23 cellular contexts compared by ENCODE assay signal in genomic region chrX:335758-336155, GRCh38. TPM values are rescaled to one million over a fixed set of nuclear protein-coding genes. Genes with fewer than 3 reads are reported as not detected.
A peak's percentile ranks its signal among the peaks of the same experiment; 100 is the strongest.
DNase-seq lines count a peak whose midpoint lies in the region; ATAC-seq, FAIRE-seq and TF ChIP-seq lines count a peak whose summit lies in the region.
"Had no signal": no experiment of that assay in that cellular context is flagged by ENCODE, and none has a peak within 500 bp of the region (broad histone marks: within the 10 kb centered on the region; RNA-seq: fewer than 3 reads in every experiment).

No MANE protein-coding gene starts in this region.

- FAIRE-seq in kidney (lab: Jason Lieb, UNC) = no peak
- FAIRE-seq: A549, D721Med, G401.6, GM12892, HepG2, HTR-8/SVneo had no signal

- peaks cover 20 to 47% (median 34%) of the 10 kb centered on the region in 7 donors for H3K9me3 Mint-ChIP-seq in CD14-positive monocyte
- H3K9me3 Mint-ChIP-seq in GM23338 = peaks cover 30% of the 10 kb centered on the region
- no peaks in the 10 kb centered on the region for H3K9me3 Mint-ChIP-seq in activated T-helper 17 cell treated with anti-CD3 and anti-CD28 coated beads, Interleukin-2, amount 50 U/mL, for 72 hours

- H3K27me3 ChIP-seq in GM23338 (ENCODE audit: insufficient read depth) = 0 out of 2 replicates have a peak, but pooled peaks cover 1% of the 10 kb centered on the region
- H3K27me3 ChIP-seq in tibial nerve = peaks cover 0 to 16% of the 10 kb centered on the region in 2 donors
- H3K27me3 ChIP-seq: BE2C had no signal

- H4K20me1 ChIP-seq in GM23338 (replicated peaks; ENCODE audit: insufficient read depth) = no peaks in the 10 kb centered on the region

- DNase-seq in CD14-positive monocyte (ENCODE audit: low spot score) (peak; percentile 19), GM23338 (ENCODE audit: low spot score) (no peak), kidney (peak; percentile 40), sciatic nerve (ENCODE audit: low spot score) (peak; percentile 31), tibial nerve (ENCODE audit: low spot score in 2 of 2) (no peak)
- DNase-seq: BE2C; CD8-positive, alpha-beta T cell; COR-L47; DMS153; DMS79 treated with DMSO at 0.1 percent for 48 hours; EL; GOT3; H9 had no signal

- H3K9ac ChIP-seq in kidney (ENCODE audit: low read length in 2 of 2) = no peak overlapping the region

- H2AFZ ChIP-seq in GM23338 = no peak overlapping the region

- no peaks in the 10 kb centered on the region for H3K4me1 ChIP-seq in GM23338 (ENCODE audit: insufficient read depth)
- H3K4me1 ChIP-seq in kidney (ENCODE audit: control insufficient read depth in 1 of 2, insufficient read depth in 1 of 2, low read depth in 1 of 2, low read length in 2 of 2) = peaks cover 0 to 5% of the 10 kb centered on the region in 2 donors
- peaks cover 0 to 13% (median 8%) of the 10 kb centered on the region in 4 donors for H3K4me1 ChIP-seq in tibial nerve
- H3K4me1 ChIP-seq: BE2C had no signal

- no peaks in the 10 kb centered on the region for H3K9me2 ChIP-seq in GM23338 (ENCODE audit: insufficient read depth)

- 0 out of 2 replicates have a peak, but pooled peaks cover 2% of the 10 kb centered on the region for H3K79me2 ChIP-seq in GM23338 (replicated peaks; ENCODE audit: insufficient read depth)

- TF ChIP-seq POLR2A in tibial nerve (IDR thresholded peaks at IDR 0.05) = no peak

- H3K4me3 Mint-ChIP-seq in CD14-positive monocyte (no peak overlapping the region), GM23338 (no peak overlapping the region)
- H3K4me3 Mint-ChIP-seq in activated T-helper 17 cell treated with anti-CD3 and anti-CD28 coated beads, Interleukin-2, amount 50 U/mL, for 72 hours = no peak overlapping the region
- H3K4me3 Mint-ChIP-seq: CD8-positive, alpha-beta T cell; H9 had no signal

- 94 to 96% methylated on average over 17 of the region's 17 CpGs for WGBS in tibial nerve, 2 donors

- H3K4me3 ChIP-seq in GM23338 (no peak overlapping the region), kidney (ENCODE audit: low read length in 2 of 2) (no peak overlapping the region), tibial nerve (no peak overlapping the region)
- H3K4me3 ChIP-seq: A549 had no signal

- no peak for TF ChIP-seq CTCF in CD14-positive monocyte (IDR thresholded peaks at IDR 0.05)
- TF ChIP-seq CTCF in GM23338 (conservative IDR thresholded peaks at IDR 0.05; ENCODE audit: low read depth in 2 of 2) = no peak
- TF ChIP-seq CTCF in kidney (IDR thresholded peaks at IDR 0.05; ENCODE audit: borderline replicate concordance, extremely low read depth, insufficient read depth) = no peak
- no peak for TF ChIP-seq CTCF in tibial nerve (IDR thresholded peaks at IDR 0.05)

- no peak for TF ChIP-seq EP300 in tibial nerve (IDR thresholded peaks at IDR 0.05)

- intact Hi-C loops in CD14-positive monocyte (cut with micrococcal nuclease) (no loop called here), kidney (cut with DNase I) (no loop called here), sciatic nerve (cut with DNase I) (no loop called here)

- no peak overlapping the region for H3K27ac Mint-ChIP-seq in CD14-positive monocyte
- H3K27ac Mint-ChIP-seq in GM23338 = peak overlapping the region; percentile 47; the same call in 1 of the 2 replicates
- no peak overlapping the region for H3K27ac Mint-ChIP-seq in activated T-helper 17 cell treated with anti-CD3 and anti-CD28 coated beads, Interleukin-2, amount 50 U/mL, for 72 hours
- H3K27ac Mint-ChIP-seq: CD8-positive, alpha-beta T cell had no signal

- peaks cover 8 to 20% (median 17%) of the 10 kb centered on the region in 3 donors for H3K27me3 Mint-ChIP-seq in CD14-positive monocyte (ENCODE audit: low read depth in 3 of 3)
- peaks cover 19% of the 10 kb centered on the region for H3K27me3 Mint-ChIP-seq in GM23338 (ENCODE audit: insufficient read depth, low read depth, poor library complexity)
- H3K27me3 Mint-ChIP-seq in activated T-helper 17 cell treated with anti-CD3 and anti-CD28 coated beads, Interleukin-2, amount 50 U/mL, for 72 hours = no peaks in the 10 kb centered on the region

- H3K36me3 ChIP-seq in GM23338 (ENCODE audit: insufficient read depth) (no peaks in the 10 kb centered on the region), kidney (ENCODE audit: control insufficient read depth in 1 of 2, insufficient read depth in 2 of 2, low read length in 2 of 2) (no peaks in the 10 kb centered on the region), tibial nerve (peaks cover 0 to 72% (median 0%) of the 10 kb centered on the region in 3 donors)
- H3K36me3 ChIP-seq: BE2C had no signal

- H3K36me3 Mint-ChIP-seq in CD14-positive monocyte (peaks cover 30 to 57% of the 10 kb centered on the region in 2 donors), GM23338 (ENCODE audit: low read depth) (peaks cover 42% of the 10 kb centered on the region)
- H3K36me3 Mint-ChIP-seq in activated T-helper 17 cell treated with anti-CD3 and anti-CD28 coated beads, Interleukin-2, amount 50 U/mL, for 72 hours (ENCODE audit: low read depth) = peaks cover 7% of the 10 kb centered on the region

- H3K4me1 Mint-ChIP-seq in CD14-positive monocyte (no peaks in the 10 kb centered on the region), GM23338 (peaks cover 3% of the 10 kb centered on the region; the same call in 1 of the 3 replicates)
- H3K4me1 Mint-ChIP-seq in activated T-helper 17 cell treated with anti-CD3 and anti-CD28 coated beads, Interleukin-2, amount 50 U/mL, for 72 hours = peaks cover 6% of the 10 kb centered on the region

- no peak overlapping the region for H3K4me2 ChIP-seq in GM23338
- H3K4me2 ChIP-seq: A549 had no signal

- H3F3A ChIP-seq in GM23338 (replicated peaks; ENCODE audit: low read depth) = no peaks in the 10 kb centered on the region

- ATAC-seq in GM23338 (no peak), sciatic nerve (no peak), HG03342 (IDR thresholded peaks at IDR 0.05; ENCODE audit: unreplicated experiment) (no peak), HG02840 (IDR thresholded peaks at IDR 0.05; ENCODE audit: low FRiP score, unreplicated experiment) (no peak)
- ATAC-seq in activated T-helper 17 cell treated with anti-CD3 and anti-CD28 coated beads, Interleukin-2, amount 50 U/mL, for 72 hours (replicated peaks) = no peak
- ATAC-seq: A549; CD8-positive, alpha-beta T cell; HepG2 had no signal

- H3K9me3 ChIP-seq in kidney (ENCODE audit: control insufficient read depth in 1 of 2, low read length in 2 of 2) (no peaks in the 10 kb centered on the region), tibial nerve (no peaks in the 10 kb centered on the region)
- H3K9me3 ChIP-seq: A549, BE2C had no signal

- H3K27ac ChIP-seq in GM23338 (ENCODE audit: low read depth) = no peak overlapping the region
- no peak overlapping the region for H3K27ac ChIP-seq in kidney (ENCODE audit: low read depth in 2 of 2, low read length in 2 of 2)
- H3K27ac ChIP-seq in tibial nerve = no peak overlapping the region
- H3K27ac ChIP-seq: C4-2B had no signal

TF ChIP-seq in GM23338, 12 proteins besides CTCF, POLR2A, EP300 and RAD21 (continues in another document):
- no peak for TF ChIP-seq ETS1 (IDR thresholded peaks at IDR 0.05)
- no peak for TF ChIP-seq EZH2 (IDR thresholded peaks at IDR 0.05; ENCODE audit: low read depth, unreplicated experiment)

RNA-seq across cellular contexts. Expression of gene GTPBP6, which starts 17.2 kb away (rescaled TPM):
- polyA plus RNA-seq in CD14-positive monocyte (10 to 100 TPM; 17.2 to 27.0 TPM), GM23338 (2016; fragmentation: Nextera tagmentation; extraction: Ambion mirVana) (41.4 and 43.6 TPM in 2 replicates), kidney (ENCODE audit: insufficient read depth, low read depth, low replicate concordance) (61.9 TPM)
- 57.4 and 66.8 TPM in 2 replicates for total RNA-seq in GM23338 (2014; rRNA removed; shearing (Covaris generic))
- total RNA-seq in kidney (50.1 TPM), sciatic nerve (43.1 TPM), tibial nerve (10 to 100 TPM; 39.3 to 84.1 (median 56.3) TPM)
- 10 to 100 TPM; 48.2 to 61.2 TPM for total RNA-seq in activated T-helper 17 cell treated with anti-CD3 and anti-CD28 coated beads, Interleukin-2, amount 50 U/mL, for 72 hours

RNA-seq across cellular contexts. Expression of gene PPP2R3B, which starts 51.0 kb away (rescaled TPM):
- polyA plus RNA-seq in CD14-positive monocyte = 1 to 10 TPM; 2.1 to 2.3 TPM
- 71.6 and 104 TPM in 2 replicates for total RNA-seq in GM23338 (2014; rRNA removed; shearing (Covaris generic))
- polyA plus RNA-seq in GM23338 (2016; fragmentation: Nextera tagmentation; extraction: Ambion mirVana) = 50.1 and 54.8 TPM in 2 replicates
- total RNA-seq in kidney = 14.4 TPM
- polyA plus RNA-seq in kidney (ENCODE audit: insufficient read depth, low read depth, low replicate concordance) = 14.1 TPM
- 35.4 TPM for total RNA-seq in sciatic nerve
- 10 to 100 TPM; 20.4 to 59.4 (median 32.7) TPM for total RNA-seq in tibial nerve
- 10 to 100 TPM; 19.3 to 22.6 TPM for total RNA-seq in activated T-helper 17 cell treated with anti-CD3 and anti-CD28 coated beads, Interleukin-2, amount 50 U/mL, for 72 hours

RNA-seq across cellular contexts. Expression of gene PLCXD1, which starts 54.6 kb away (rescaled TPM):
- polyA plus RNA-seq in CD14-positive monocyte (1 to 10 TPM; 2.9 to 6.7 TPM), GM23338 (2016; fragmentation: Nextera tagmentation; extraction: Ambion mirVana) (48.7 and 50.9 TPM in 2 replicates), kidney (ENCODE audit: insufficient read depth, low read depth, low replicate concordance) (4.9 TPM)
- 95.9 and 112 TPM in 2 replicates for total RNA-seq in GM23338 (2014; rRNA removed; shearing (Covaris generic))
- total RNA-seq in kidney (11.0 TPM), sciatic nerve (11.0 TPM), tibial nerve (10 to 100 TPM in 2 of 4 donors, 1 to 10 TPM in 2; 5.7 to 18.8 (median 9.2) TPM)
- 10 to 100 TPM; 53.0 to 96.2 TPM for total RNA-seq in activated T-helper 17 cell treated with anti-CD3 and anti-CD28 coated beads, Interleukin-2, amount 50 U/mL, for 72 hours

Comparison
In these comparisons a context has a peak if more than half of its experiments do, and no peak if none do; other contexts are left out.
1. DNase-seq: peak in CD14-positive monocyte (single experiment), kidney (single experiment) and sciatic nerve (single experiment); none in GM23338 (single experiment) and tibial nerve (0 of 2).